In genomic region chr2:237687666-237688065, GRCh38 we compare ENCODE assay signal across 8 cellular contexts.
A peak's percentile ranks its signal among the peaks of the same experiment; 100 is the strongest.
DNase-seq lines count a peak whose midpoint lies in the region; ATAC-seq and TF ChIP-seq lines count a peak whose summit lies in the region.

No MANE protein-coding gene starts in this region.

- peak overlapping the region; percentile 34; the same call in 1 of the 2 replicates for H3K4me2 ChIP-seq in DOHH2 (ENCODE audit: low read length)

- peaks cover 8% of the 10 kb centered on the region for H3F3A ChIP-seq in DOHH2 (ENCODE audit: control insufficient read depth, insufficient read depth)

- in situ Hi-C loops in G401 (cut with HindIII; ENCODE audit: low sequenced_read_pairs), result no loop called here

- DNase-seq in SJCRH30 (peak in 1 of 2 experiments; percentile 52), left ventricle myocardium superior (peak; percentile 82), G401 (ENCODE audit: low spot score) (no peak), HuH-7 (ENCODE audit: low spot score) (no peak)
- peak; percentile 75 for DNase-seq in activated naive CD4-positive, alpha-beta T cell treated with anti-CD3 and anti-CD28 coated beads, Interleukin-2, amount 50 U/mL, for 16 hours
- peak; percentile 66 to 76 (median 67) for DNase-seq in stimulated activated CD4-positive, alpha-beta T cell treated with anti-CD3 and anti-CD28 coated beads, Interleukin-12 subunit alpha, Interleukin-12 subunit beta, amount 100 ng/mL, for 48 hours (ENCODE audit: low read depth in 2 of 3, low spot score in 1 of 3)

- ATAC-seq in HG03060 (IDR thresholded peaks at IDR 0.05; ENCODE audit: low read depth, unreplicated experiment) (peak; percentile 60), left ventricle myocardium superior (peak; percentile 74)

- H4K20me1 ChIP-seq in DOHH2 (ENCODE audit: control insufficient read depth, insufficient read depth, low read depth, low read length), result no peaks in the 10 kb centered on the region

- no peaks in the 10 kb centered on the region for H3K9me2 ChIP-seq in DOHH2 (replicated peaks; ENCODE audit: control insufficient read depth, low read length)

- H3K79me2 ChIP-seq in DOHH2 (ENCODE audit: control insufficient read depth, low read length), result peaks cover 9% of the 10 kb centered on the region

- H3K27ac ChIP-seq in DOHH2 (ENCODE audit: low read depth, low read length), result no peak overlapping the region
- H3K27ac ChIP-seq in SJCRH30, result peak overlapping the region; percentile 44

- peaks cover 3% of the 10 kb centered on the region; the same call in 1 of the 2 replicates for H3K36me3 ChIP-seq in DOHH2 (ENCODE audit: control insufficient read depth, low read length)
- peaks cover 25% of the 10 kb centered on the region for H3K36me3 ChIP-seq in SJCRH30

- no peak for TF ChIP-seq CTCF in DOHH2 (IDR thresholded peaks at IDR 0.05; ENCODE audit: low read depth, low read length, poor library complexity, severe bottlenecking)

- H3K4me1 ChIP-seq in DOHH2 (ENCODE audit: control insufficient read depth, low read length), result peaks cover 30% of the 10 kb centered on the region
- H3K4me1 ChIP-seq in SJCRH30, result peaks cover 6% of the 10 kb centered on the region

- H3K9me3 ChIP-seq in DOHH2 (ENCODE audit: control insufficient read depth, insufficient read depth, low read length) (no peaks in the 10 kb centered on the region), SJCRH30 (replicated peaks) (no peaks in the 10 kb centered on the region)

- intact Hi-C loops in left ventricle myocardium superior (cut with micrococcal nuclease), result no loop called here

- no peaks in the 10 kb centered on the region for H3K27me3 ChIP-seq in DOHH2 (ENCODE audit: control insufficient read depth, low read length)
- H3K27me3 ChIP-seq in SJCRH30, result no peaks in the 10 kb centered on the region

- no peak overlapping the region for H3K4me3 ChIP-seq in DOHH2 (ENCODE audit: low read length)
- H3K4me3 ChIP-seq in SJCRH30, result no peak overlapping the region

Comparison
In these comparisons a context has a peak if more than half of its experiments do, and no peak if none do; other contexts are left out.
1. DNase-seq: peak in activated naive CD4-positive, alpha-beta T cell treated with anti-CD3 and anti-CD28 coated beads, Interleukin-2, amount 50 U/mL, for 16 hours (single experiment), left ventricle myocardium superior (single experiment) and stimulated activated CD4-positive, alpha-beta T cell treated with anti-CD3 and anti-CD28 coated beads, Interleukin-12 subunit alpha, Interleukin-12 subunit beta, amount 100 ng/mL, for 48 hours (3 of 3); none in G401 (single experiment) and HuH-7 (single experiment).